ENCODE assay signal across 8 cellular contexts in genomic region chr5:43036856-43037711, GRCh38. TPM values are rescaled to one million over a fixed set of nuclear protein-coding genes. Genes with fewer than 3 reads are reported as not detected.
DNase-seq lines count a peak whose midpoint lies in the region; ATAC-seq, FAIRE-seq and TF ChIP-seq lines count a peak whose summit lies in the region.

No MANE protein-coding gene starts in this region.

- no peaks in the 10 kb centered on the region for H3K36me3 ChIP-seq in Peyer's patch

- H3K4me1 ChIP-seq in Peyer's patch, result peaks cover 0 to 8% (median 0%) of the 10 kb centered on the region in 4 donors

- no peak for ATAC-seq in CD4-positive, alpha-beta T cell (ENCODE audit: poor library complexity)
- ATAC-seq in GM18870 (IDR thresholded peaks at IDR 0.05; ENCODE audit: unreplicated experiment), result no peak

- no peaks in the 10 kb centered on the region for H3K9me3 Mint-ChIP-seq in CD4-positive, alpha-beta T cell
- no peaks in the 10 kb centered on the region for H3K9me3 Mint-ChIP-seq in endothelial cell (ENCODE audit: unreplicated experiment)
- H3K9me3 Mint-ChIP-seq in nephron, result peaks cover 7% of the 10 kb centered on the region

- H3K4me3 ChIP-seq in Peyer's patch, result peak overlapping the region; percentile 13 to 61 (median 33)

- POLR2A ChIA-PET in CD4-positive, alpha-beta T cell (lab: Charles Lee), result interaction anchor here (0.6 to 9.8 kb wide), 17 partner anchors 15 to 478 kb away, joined by 3 to 1378 read pairs (median 22); partner anchors contain the start of genes HMGCS1, TMEM267 and ZNF131

- H3K4me1 Mint-ChIP-seq in CD4-positive, alpha-beta T cell (ENCODE audit: low read depth), result peaks cover 36% of the 10 kb centered on the region
- H3K4me1 Mint-ChIP-seq in endothelial cell (ENCODE audit: unreplicated experiment) (peaks cover 37% of the 10 kb centered on the region), nephron (peaks cover 33% of the 10 kb centered on the region)

- FAIRE-seq in GM19239 (lab: Jason Lieb, UNC), result no peak

- intact Hi-C loops in CD4-positive, alpha-beta T cell (cut with DNase I, micrococcal nuclease), result loop anchor here in 1 of 2 experiments (2.0 kb wide), 1 partner anchor 14 kb away; no protein-coding TSS in a partner anchor

- CTCF ChIA-PET in CD4-positive, alpha-beta T cell (lab: Charles Lee), result interaction anchor here (0.6 to 8.2 kb wide), 9 partner anchors 9 to 128 kb away, joined by 3 to 179 read pairs (median 6); no protein-coding TSS in a partner anchor

- DNase-seq in CD4-positive, alpha-beta T cell, result no peak
- DNase-seq in Peyer's patch (peak in 2 of 3 donors; percentile 54 to 60), endothelial cell (ENCODE audit: low spot score) (peak; percentile 25), NCI-H2196 treated with DMSO at 0.1 percent for 48 hours (lab: John Stamatoyannopoulos, UW; ENCODE audit: unreplicated experiment) (no peak), GM19239 (ENCODE audit: insufficient read length, low spot score) (no peak), NCI-H1105 (lab: John Stamatoyannopoulos, UW) (no peak)

- H3K4me3 Mint-ChIP-seq in CD4-positive, alpha-beta T cell, result peak overlapping the region; percentile 91
- H3K4me3 Mint-ChIP-seq in endothelial cell (ENCODE audit: unreplicated experiment) (peak overlapping the region; percentile 29), nephron (peak overlapping the region in 2 of 3 experiments; percentile 12 to 13)

- no peaks in the 10 kb centered on the region for H3K27me3 ChIP-seq in CD4-positive, alpha-beta T cell (ENCODE audit: control insufficient read depth, insufficient read depth, low read length)
- H3K27me3 ChIP-seq in Peyer's patch, result no peaks in the 10 kb centered on the region

- peak overlapping the region; percentile 81 for H3K27ac ChIP-seq in CD4-positive, alpha-beta T cell (ENCODE audit: low read depth, low read length)
- peak overlapping the region; percentile 81 to 96 (median 94) for H3K27ac ChIP-seq in Peyer's patch

- TF ChIP-seq CTCF in CD4-positive, alpha-beta T cell (IDR thresholded peaks at IDR 0.05), result no peak
- no peak for TF ChIP-seq CTCF in Peyer's patch (IDR thresholded peaks at IDR 0.05)
- TF ChIP-seq CTCF in endothelial cell (IDR thresholded peaks at IDR 0.05; ENCODE audit: unreplicated experiment), result no peak
- no peak for TF ChIP-seq CTCF in nephron (IDR thresholded peaks at IDR 0.05; ENCODE audit: unreplicated experiment in 3 of 3)

- peaks cover 37% of the 10 kb centered on the region for H3K36me3 Mint-ChIP-seq in CD4-positive, alpha-beta T cell (ENCODE audit: low read depth)
- H3K36me3 Mint-ChIP-seq in endothelial cell (ENCODE audit: low read depth, unreplicated experiment) (peaks cover 7% of the 10 kb centered on the region), nephron (ENCODE audit: low read depth) (no peaks in the 10 kb centered on the region)

- TF ChIP-seq POLR2A in Peyer's patch (IDR thresholded peaks at IDR 0.05), result no peak

- no peaks in the 10 kb centered on the region for H3K27me3 Mint-ChIP-seq in CD4-positive, alpha-beta T cell
- H3K27me3 Mint-ChIP-seq in endothelial cell (ENCODE audit: unreplicated experiment), result peaks cover 24% of the 10 kb centered on the region
- H3K27me3 Mint-ChIP-seq in nephron (ENCODE audit: low read depth), result peaks cover 98% of the 10 kb centered on the region

- H3K9me3 ChIP-seq in CD4-positive, alpha-beta T cell (ENCODE audit: control insufficient read depth, low read length), result no peaks in the 10 kb centered on the region
- no peaks in the 10 kb centered on the region for H3K9me3 ChIP-seq in Peyer's patch

- H3K27ac Mint-ChIP-seq in CD4-positive, alpha-beta T cell, result peak overlapping the region; percentile 98
- no peak overlapping the region for H3K27ac Mint-ChIP-seq in endothelial cell (ENCODE audit: unreplicated experiment)
- no peak overlapping the region for H3K27ac Mint-ChIP-seq in nephron

RNA-seq across cellular contexts. Expression of gene ANXA2R, which starts 3.0 kb away (rescaled TPM):
- total RNA-seq in CD4-positive, alpha-beta T cell, result 10 to 100 TPM; 45.6 to 48.9 TPM
- 10 to 100 TPM in 1 of 4 donors, 1 to 10 TPM in 3; 3.9 to 18.2 (median 5.8) TPM for total RNA-seq in Peyer's patch
- total RNA-seq in endothelial cell (ENCODE audit: unreplicated experiment), result 1.1 TPM

Comparison
In these comparisons a context has a peak if more than half of its experiments do, and no peak if none do; other contexts are left out.
1. DNase-seq: peak in Peyer's patch (2 of 3) and endothelial cell (single experiment); none in CD4-positive, alpha-beta T cell (0 of 10), NCI-H2196 treated with DMSO at 0.1 percent for 48 hours (single experiment), GM19239 (single experiment) and NCI-H1105 (single experiment).
2. H3K4me3 Mint-ChIP-seq: peak in every context shown above with its lines; median percentile 91 in CD4-positive, alpha-beta T cell; 29 in endothelial cell; 12 in nephron.